Comparison of ENCODE assay signal across 9 cellular contexts in genomic region chr15:78750566-78750965, GRCh38.
DNase-seq lines count a peak whose midpoint lies in the region; ATAC-seq and TF ChIP-seq lines count a peak whose summit lies in the region.
"Had no signal": no experiment of that assay in that cellular context is flagged by ENCODE, and none has a peak within 500 bp of the region (broad histone marks: within the 10 kb centered on the region; RNA-seq: fewer than 3 reads in every experiment).

No MANE protein-coding gene starts in this region.

- H4K20me1 ChIP-seq in GM23338 (replicated peaks; ENCODE audit: insufficient read depth), result no peaks in the 10 kb centered on the region

- TF ChIP-seq EP300 in sigmoid colon (IDR thresholded peaks at IDR 0.05), result no peak

- TF ChIP-seq CTCF in GM23338 (conservative IDR thresholded peaks at IDR 0.05; ENCODE audit: low read depth in 2 of 2) (no peak), WTC11 (IDR thresholded peaks at IDR 0.05) (no peak), heart left ventricle (IDR thresholded peaks at IDR 0.05) (no peak), sigmoid colon (IDR thresholded peaks at IDR 0.05) (no peak)

- CTCF ChIA-PET in WTC11 (lab: Charles Lee), result interaction anchor here (0.6 to 3.3 kb wide), 27 partner anchors 10 to 443 kb away, joined by 3 to 36 read pairs (median 5); partner anchors contain the start of genes ADAMTS7, CHRNA3, CHRNB4 and IREB2

- H3K4me1 ChIP-seq in GM23338 (ENCODE audit: insufficient read depth) (no peaks in the 10 kb centered on the region), heart left ventricle (peaks cover 0 to 37% (median 9%) of the 10 kb centered on the region in 12 donors), sigmoid colon (peaks cover 0 to 26% (median 14%) of the 10 kb centered on the region in 4 donors)

- peak overlapping the region; percentile 71 for H3K4me2 ChIP-seq in GM23338

- H3F3A ChIP-seq in GM23338 (replicated peaks; ENCODE audit: low read depth), result no peaks in the 10 kb centered on the region

- no peaks in the 10 kb centered on the region for H3K9me2 ChIP-seq in GM23338 (ENCODE audit: insufficient read depth)

- no peak overlapping the region for H2AFZ ChIP-seq in GM23338

- POLR2A ChIA-PET in WTC11 (lab: Charles Lee), result interaction anchor here (1.0 kb wide), 1 partner anchor 451 kb away, joined by 3 read pairs; the partner anchor contains the start of gene SKIC8

- intact Hi-C loops in heart left ventricle (cut with DNase I) (loop anchor here in 4 of 10 donors (2.0 to 10.0 kb wide), 3 partner anchors 124 to 133 kb away; partner anchors contain the start of gene MORF4L1 (in 1 of the 4)), sigmoid colon (cut with DNase I) (loop anchor here (5.0 kb wide), 2 partner anchors 38 to 108 kb away; partner anchors contain the start of gene CHRNB4)

- H3K27me3 ChIP-seq in GM23338 (ENCODE audit: insufficient read depth), result no peaks in the 10 kb centered on the region
- H3K27me3 ChIP-seq in heart left ventricle, result no peaks in the 10 kb centered on the region
- H3K27me3 ChIP-seq in sigmoid colon, result no peaks in the 10 kb centered on the region

- H3K36me3 Mint-ChIP-seq in GM23338 (ENCODE audit: low read depth) (no peaks in the 10 kb centered on the region), WTC11 (no peaks in the 10 kb centered on the region)

- 14 to 26% (median 22%) methylated on average over 7 of the region's 7 CpGs for WGBS in heart left ventricle, 4 donors
- WGBS in sigmoid colon, 2 donors, result 48 to 63% methylated on average over 7 of the region's 7 CpGs

- H3K36me3 ChIP-seq in GM23338 (ENCODE audit: insufficient read depth), result no peaks in the 10 kb centered on the region
- no peaks in the 10 kb centered on the region for H3K36me3 ChIP-seq in heart left ventricle
- H3K36me3 ChIP-seq in sigmoid colon, result no peaks in the 10 kb centered on the region

- H3K79me2 ChIP-seq in GM23338 (replicated peaks; ENCODE audit: insufficient read depth), result no peaks in the 10 kb centered on the region

- H3K4me3 ChIP-seq in GM23338 (peak overlapping the region; percentile 34; the same call in 1 of the 2 replicates), heart left ventricle (peak overlapping the region in 9 of 12 donors; percentile 8 to 46 (median 34)), sigmoid colon (peak overlapping the region in 3 of 4 donors; percentile 21 to 30 (median 21))

- H3K27ac ChIP-seq in GM23338 (ENCODE audit: low read depth), result no peak overlapping the region
- peak overlapping the region in 10 of 12 donors; percentile 7 to 82 (median 77) for H3K27ac ChIP-seq in heart left ventricle
- H3K27ac ChIP-seq in sigmoid colon, result peak overlapping the region; percentile 36 to 78 (median 72)

- H3K4me1 Mint-ChIP-seq in GM23338 (peaks cover 4% of the 10 kb centered on the region; the same call in 1 of the 3 replicates), WTC11 (peaks cover 4% of the 10 kb centered on the region)

- no peak for TF ChIP-seq POLR2A in heart left ventricle (IDR thresholded peaks at IDR 0.05)
- no peak for TF ChIP-seq POLR2A in sigmoid colon (IDR thresholded peaks at IDR 0.05)

- H3K27me3 Mint-ChIP-seq in GM23338 (ENCODE audit: insufficient read depth, low read depth, poor library complexity), result peaks cover 10% of the 10 kb centered on the region
- no peaks in the 10 kb centered on the region for H3K27me3 Mint-ChIP-seq in WTC11 (ENCODE audit: low read depth)
- H3K27me3 Mint-ChIP-seq: IgD-negative memory B cell had no signal

- no peak for DNase-seq in GM23338 (ENCODE audit: low spot score)
- DNase-seq in WTC11 (ENCODE audit: low spot score), result no peak
- peak in 2 of 5 donors; percentile 32 to 40 for DNase-seq in heart left ventricle
- peak; percentile 65 for DNase-seq in sigmoid colon
- no peak for DNase-seq in DMS53 treated with DMSO at 0.1 percent for 48 hours (lab: John Stamatoyannopoulos, UW; ENCODE audit: unreplicated experiment)
- no peak for DNase-seq in T1000 (lab: John Stamatoyannopoulos, UW)
- no peak for DNase-seq in EL
- DNase-seq in AML-193 (lab: John Stamatoyannopoulos, UW), result no peak

- H3K4me3 Mint-ChIP-seq in GM23338 (peak overlapping the region; percentile 63), WTC11 (peak overlapping the region; percentile 58)

- peak; percentile 4; the same call in 2 of the 3 replicates for ATAC-seq in GM23338
- ATAC-seq in WTC11, result no peak
- ATAC-seq in heart left ventricle, result peak; percentile 58 to 68 (median 64)

- H3K9me3 ChIP-seq in heart left ventricle, result no peaks in the 10 kb centered on the region
- H3K9me3 ChIP-seq in sigmoid colon, result no peaks in the 10 kb centered on the region

- no peak overlapping the region for H3K27ac Mint-ChIP-seq in GM23338
- no peak overlapping the region for H3K27ac Mint-ChIP-seq in WTC11
- H3K27ac Mint-ChIP-seq: IgD-negative memory B cell had no signal

- H3K9me3 Mint-ChIP-seq in GM23338, result no peaks in the 10 kb centered on the region; the same call in 2 of the 3 replicates
- no peaks in the 10 kb centered on the region for H3K9me3 Mint-ChIP-seq in WTC11
- H3K9me3 Mint-ChIP-seq: IgD-negative memory B cell had no signal

TF ChIP-seq in GM23338, 12 proteins besides CTCF, POLR2A, EP300 and RAD21 (continues in another document):
- TF ChIP-seq JUNB (IDR thresholded peaks at IDR 0.05; ENCODE audit: unreplicated experiment) (no peak), NANOG (IDR thresholded peaks at IDR 0.05; ENCODE audit: borderline replicate concordance) (no peak), STAT1 (IDR thresholded peaks at IDR 0.05; ENCODE audit: unreplicated experiment) (no peak), POLR2AphosphoS5 (IDR thresholded peaks at IDR 0.05; ENCODE audit: low read depth) (no peak)

TF ChIP-seq in WTC11, 78 proteins besides CTCF, POLR2A, EP300 and RAD21:
- TF ChIP-seq AFF4 (CRISPR knock-in tag; IDR thresholded peaks at IDR 0.05; ENCODE audit: borderline replicate concordance), result no peak
- TF ChIP-seq ZNF263 (CRISPR knock-in tag; IDR thresholded peaks at IDR 0.05; ENCODE audit: low read depth), result no peak
- TF ChIP-seq HMGA2 (CRISPR knock-in tag; IDR thresholded peaks at IDR 0.05), result no peak
- no peak for TF ChIP-seq CDX4 (CRISPR knock-in tag; IDR thresholded peaks at IDR 0.05; ENCODE audit: borderline replicate concordance)
- no peak for TF ChIP-seq EMX1 (CRISPR knock-in tag; IDR thresholded peaks at IDR 0.05)
- TF ChIP-seq, protein P1, sequence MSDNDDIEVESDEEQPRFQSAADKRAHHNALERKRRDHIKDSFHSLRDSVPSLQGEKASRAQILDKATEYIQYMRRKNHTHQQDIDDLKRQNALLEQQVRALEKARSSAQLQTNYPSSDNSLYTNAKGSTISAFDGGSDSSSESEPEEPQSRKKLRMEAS (CRISPR knock-in tag; IDR thresholded peaks at IDR 0.05), result 0 out of 2 replicates have a peak, but pooled peaks have one; percentile 5
- no peak for TF ChIP-seq PRRX2 (CRISPR knock-in tag; IDR thresholded peaks at IDR 0.05)
- no peak for TF ChIP-seq ZNF317 (CRISPR knock-in tag; IDR thresholded peaks at IDR 0.05; ENCODE audit: borderline replicate concordance, low read depth)
